ENCODE assay signal across 13 cellular contexts in genomic region chr14:95043732-95044462, GRCh38.
"Had no signal": no experiment of that assay in that cellular context is flagged by ENCODE, and none has a peak within 500 bp of the region (broad histone marks: within the 10 kb centered on the region; RNA-seq: fewer than 3 reads in every experiment).

No MANE protein-coding gene starts in this region.

- H3K4me1 ChIP-seq: uterus had no signal

- DNase-seq: activated CD4-positive, alpha-beta T cell treated with anti-CD3 and anti-CD28 coated beads, Interleukin-2, amount 50 U/mL, for 1 hour; activated CD4-positive, CD25-positive, alpha-beta regulatory T cell; activated naive CD4-positive, alpha-beta T cell treated with Interleukin-2 at 50 U/mL for 16 hours; activated naive CD8-positive, alpha-beta T cell treated with anti-CD3 and anti-CD28 coated beads, Interleukin-2, amount 50 U/mL, for 24 hours; effector CD4-positive, alpha-beta T cell; mucosa of descending colon; naive thymus-derived CD8-positive, alpha-beta T cell; stimulated activated CD4-positive, alpha-beta T cell treated with anti-CD3 and anti-CD28 coated beads, Interleukin-4, amount 100 ng/mL, for 4 hours; stimulated activated naive CD8-positive, alpha-beta T cell treated with anti-CD3 and anti-CD28 coated beads, Interleukin-15, amount 100 ng/mL, for 72 hours had no signal

- H3K4me3 Mint-ChIP-seq: activated naive CD8-positive, alpha-beta T cell treated with anti-CD3 and anti-CD28 coated beads, Interleukin-2, amount 50 U/mL, for 24 hours; naive thymus-derived CD8-positive, alpha-beta T cell; stimulated activated naive CD8-positive, alpha-beta T cell treated with anti-CD3 and anti-CD28 coated beads, Interleukin-15, amount 100 ng/mL, for 72 hours; T-helper 1 cell treated with Interleukin-12 subunit alpha and Interleukin-12 subunit beta and Interleukin-4 antibody, amounts not matched to agents 30 μg/mL and 1 μg/mL, for 36 hours had no signal

- H3K4me1 Mint-ChIP-seq: activated naive CD8-positive, alpha-beta T cell treated with anti-CD3 and anti-CD28 coated beads, Interleukin-2, amount 50 U/mL, for 24 hours; naive thymus-derived CD8-positive, alpha-beta T cell; stimulated activated naive CD8-positive, alpha-beta T cell treated with anti-CD3 and anti-CD28 coated beads, Interleukin-15, amount 100 ng/mL, for 72 hours had no signal

- H3K9me3 Mint-ChIP-seq: activated naive CD8-positive, alpha-beta T cell treated with anti-CD3 and anti-CD28 coated beads, Interleukin-2, amount 50 U/mL, for 24 hours; stimulated activated naive CD8-positive, alpha-beta T cell treated with anti-CD3 and anti-CD28 coated beads, Interleukin-15, amount 100 ng/mL, for 72 hours; T-helper 1 cell treated with Interleukin-12 subunit alpha and Interleukin-12 subunit beta and Interleukin-4 antibody, amounts not matched to agents 30 μg/mL and 1 μg/mL, for 36 hours had no signal

- H3K36me3 Mint-ChIP-seq: naive thymus-derived CD8-positive, alpha-beta T cell had no signal

- H3K27ac Mint-ChIP-seq: activated naive CD8-positive, alpha-beta T cell treated with anti-CD3 and anti-CD28 coated beads, Interleukin-2, amount 50 U/mL, for 24 hours; naive thymus-derived CD8-positive, alpha-beta T cell; stimulated activated naive CD8-positive, alpha-beta T cell treated with anti-CD3 and anti-CD28 coated beads, Interleukin-15, amount 100 ng/mL, for 72 hours; T-helper 1 cell treated with Interleukin-12 subunit alpha and Interleukin-12 subunit beta and Interleukin-4 antibody, amounts not matched to agents 30 μg/mL and 1 μg/mL, for 36 hours had no signal

- H3K27ac ChIP-seq: thoracic aorta, uterus had no signal

- H3K27me3 ChIP-seq: uterus had no signal

- H3K9me3 ChIP-seq: mucosa of descending colon, thoracic aorta, uterus had no signal

- H3K36me3 ChIP-seq: thoracic aorta, uterus had no signal

- ATAC-seq: activated naive CD8-positive, alpha-beta T cell treated with anti-CD3 and anti-CD28 coated beads, Interleukin-2, amount 50 U/mL, for 24 hours; mucosa of descending colon; naive thymus-derived CD8-positive, alpha-beta T cell; SK-N-SH treated with all-trans-retinoic acid at 6 μM for 48 hours; stimulated activated naive CD8-positive, alpha-beta T cell treated with anti-CD3 and anti-CD28 coated beads, Interleukin-15, amount 100 ng/mL, for 72 hours had no signal

- H3K4me3 ChIP-seq: mucosa of descending colon, thoracic aorta, uterus had no signal
